Comparison of ENCODE assay signal across 8 cellular contexts in the genomic region with DNA sequence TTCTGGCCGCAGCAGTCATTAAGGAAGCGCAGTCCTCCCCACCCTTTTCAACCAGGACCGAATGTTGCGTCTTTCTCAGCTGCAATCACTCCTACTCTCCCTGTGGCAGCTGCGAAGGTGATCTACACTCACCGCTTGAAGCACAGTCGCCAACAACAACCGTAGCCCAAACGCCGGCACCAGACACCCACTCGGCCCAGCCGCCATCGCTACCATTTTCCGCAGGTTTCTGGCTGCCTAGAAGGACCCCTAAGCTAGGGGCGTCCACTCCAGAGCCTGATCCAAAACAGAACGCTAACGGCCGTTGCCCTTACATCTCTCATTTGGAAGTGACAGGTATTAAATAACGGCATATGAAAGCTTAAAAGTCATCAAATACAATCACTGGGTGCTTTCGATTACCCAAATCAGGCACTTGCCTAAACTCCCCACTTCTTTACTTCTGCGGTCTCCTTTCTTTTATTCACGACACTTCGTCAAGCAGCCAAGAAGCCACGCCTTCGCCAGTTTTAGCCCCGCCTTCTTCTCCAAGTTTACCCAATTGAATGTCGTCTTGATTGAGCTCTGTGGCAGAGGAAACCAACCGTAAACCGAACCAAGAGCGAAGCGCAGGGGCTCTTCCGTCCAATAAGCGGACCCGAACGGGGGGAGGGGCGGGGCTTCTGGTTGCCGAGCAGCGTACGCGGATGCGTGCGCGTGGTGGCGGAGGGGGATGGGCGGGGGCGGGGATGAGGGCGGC. TPM values are rescaled to one million over a fixed set of nuclear protein-coding genes. Genes with fewer than 3 reads are reported as not detected.
DNase-seq lines count a peak whose midpoint lies in the region; ATAC-seq lines count a peak whose summit lies in the region.

Gene SELENOF (minus strand): TSS at position 231 of the 739 bp plus-strand sequence. CDS start 15 bp downstream, at position 216.

- peaks cover 19% of the 10 kb centered on the region for H3K4me1 ChIP-seq in endocrine pancreas (ENCODE audit: control insufficient read depth, insufficient read depth, low read length)

- no peaks in the 10 kb centered on the region for H3K27me3 ChIP-seq in endocrine pancreas (ENCODE audit: control insufficient read depth, insufficient read depth, low read length)

- H3K27ac Mint-ChIP-seq in memory B cell: no peak within 1 kb of the TSS

- peaks cover 30% of the 10 kb centered on the region for H3K4me1 Mint-ChIP-seq in memory B cell

- H3K9me3 ChIP-seq in endocrine pancreas (ENCODE audit: control insufficient read depth, low read length): no peaks in the 10 kb centered on the region

- H3K9me3 Mint-ChIP-seq in memory B cell: no peaks in the 10 kb centered on the region

- peak; percentile 77 for ATAC-seq in GM21390 (IDR thresholded peaks at IDR 0.05; ENCODE audit: unreplicated experiment)
- ATAC-seq in memory B cell (ENCODE audit: low read depth): peak; percentile 83

- no peaks in the 10 kb centered on the region for H3K27me3 Mint-ChIP-seq in memory B cell

- DNase-seq in Caki2 (ENCODE audit: low read depth) (peak; percentile 100), HUDEP-2 (lab: John Stamatoyannopoulos, UW; ENCODE audit: unreplicated experiment in 76 of 76) (peak; percentile 39 to 99 (median 98)), NOMO-1 treated with dmso at 0.1 percent for 144 hours (lab: John Stamatoyannopoulos, UW; ENCODE audit: unreplicated experiment) (peak; percentile 99), memory B cell (ENCODE audit: low spot score in 2 of 2) (peak; percentile 94 to 99)
- peak; percentile 89 to 94 (median 92) for DNase-seq in activated CD8-positive, alpha-beta memory T cell treated with anti-CD3 and anti-CD28 coated beads for 48 hours (ENCODE audit: low read depth in 2 of 3, low spot score in 2 of 3)
- peak; percentile 99 for DNase-seq in stimulated activated CD8-positive, alpha-beta memory T cell treated with anti-CD3 and anti-CD28 coated beads, Interleukin-12 subunit alpha, Interleukin-12 subunit beta, amount 100 ng/mL, for 24 hours (ENCODE audit: extremely low read depth)

- peaks cover 21% of the 10 kb centered on the region for H3K36me3 Mint-ChIP-seq in memory B cell

- no peaks in the 10 kb centered on the region for H3K36me3 ChIP-seq in endocrine pancreas (ENCODE audit: control insufficient read depth, insufficient read depth, low read length)

- no peak within 1 kb of the TSS for H3K4me3 Mint-ChIP-seq in memory B cell

- peak within 1 kb of the TSS; percentile 98 for H3K9ac ChIP-seq in endocrine pancreas (ENCODE audit: control insufficient read depth, insufficient read depth, low read length)

- peak within 1 kb of the TSS; percentile 98 for H3K4me3 ChIP-seq in endocrine pancreas (ENCODE audit: control insufficient read depth, insufficient read depth, low read length)

- in situ Hi-C loops in Caki2 (cut with HindIII; ENCODE audit: low pct_unique_long_range_greater_than_20kb, low sequenced_read_pairs): no loop called here

RNA-seq across cellular contexts. Expression of gene SELENOF, which starts in this region (rescaled TPM):
- 251 and 268 TPM in 2 replicates for total RNA-seq in Caki2 (2014; rRNA removed; shearing (Covaris generic); ENCODE audit: low replicate concordance)

Comparison
In these comparisons a context has a peak if more than half of its experiments do, and no peak if none do; other contexts are left out.
1. Peak in every context shown above with its lines: DNase-seq, ATAC-seq and H3K4me3 ChIP-seq.